Comparison of ENCODE assay signal across 34 cellular contexts in the genomic region with DNA sequence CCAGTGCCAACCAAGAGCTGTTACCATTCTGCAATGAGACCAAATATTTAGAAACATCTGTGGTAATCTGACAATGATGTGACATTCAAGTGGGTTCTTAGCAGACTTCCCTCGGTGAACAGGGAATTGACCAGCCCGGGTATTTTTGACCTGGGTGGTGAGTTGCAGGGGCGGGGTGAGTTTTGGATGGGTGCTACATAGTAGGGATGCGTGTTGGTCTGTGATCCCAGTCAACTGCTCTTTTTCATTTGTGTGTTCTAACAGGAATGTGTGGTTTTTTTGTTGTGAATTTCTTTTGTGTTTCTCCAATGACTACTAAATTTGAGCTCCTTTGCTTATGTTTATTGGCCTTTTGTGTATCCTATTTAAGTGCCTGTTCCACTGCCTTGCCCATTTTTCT.
"Had no signal": no experiment of that assay in that cellular context is flagged by ENCODE, and none has a peak within 500 bp of the region (broad histone marks: within the 10 kb centered on the region; RNA-seq: fewer than 3 reads in every experiment).

No MANE protein-coding gene starts in this region.

- H3K27me3 ChIP-seq: MG63 had no signal

- H3K36me3 ChIP-seq: MG63 had no signal

- DNase-seq: Karpas-422, Kasumi-1, MG63, MM.1S, MV-4-11, NCI-H1048, NCI-H1092, NCI-H1092 treated with DMSO at 0.1 percent for 48 hours, NCI-H1105, NCI-H1105 treated with DMSO at 0.1 percent for 48 hours, NCI-H1417, NCI-H1417 treated with DMSO at 0.1 percent for 48 hours, NCI-H1436, NCI-H1436 treated with DMSO at 0.1 percent for 48 hours, NCI-H146, NCI-H1694, NCI-H1694 treated with DMSO at 0.1 percent for 48 hours, NCI-H187, NCI-H187 treated with DMSO at 0.1 percent for 48 hours, NCI-H1930, NCI-H2029, NCI-H2081, NCI-H2081 treated with DMSO at 0.1 percent for 48 hours, NCI-H2107, NCI-H2171, NCI-H2171 treated with DMSO at 0.1 percent for 48 hours, NCI-H2227 treated with DMSO at 0.1 percent for 48 hours, NCI-H226, NCI-H345, NCI-H446, NCI-H446 treated with DMSO at 0.1 percent for 48 hours, NCI-H510A, NCI-H510A treated with DMSO at 0.1 percent for 48 hours had no signal

- H3K27ac ChIP-seq: KMS-11 had no signal

- H3K4me3 ChIP-seq: MG63 had no signal
